21 cellular contexts compared by ENCODE assay signal in genomic region chr2:25597881-25598280, GRCh38.
DNase-seq lines count a peak whose midpoint lies in the region; ATAC-seq and TF ChIP-seq lines count a peak whose summit lies in the region.
"Had no signal": no experiment of that assay in that cellular context is flagged by ENCODE, and none has a peak within 500 bp of the region (broad histone marks: within the 10 kb centered on the region; RNA-seq: fewer than 3 reads in every experiment).

No MANE protein-coding gene starts in this region.

- no peak overlapping the region for H3K18ac ChIP-seq in IMR-90 (ENCODE audit: low read depth, low read length)

- H4K20me1 ChIP-seq in IMR-90 (ENCODE audit: insufficient read depth, low read length) = no peaks in the 10 kb centered on the region

- in situ Hi-C loops in IMR-90 (cut with MboI; ENCODE audit: low sequenced_read_pairs) = no loop called here

- CTCF ChIA-PET in IMR-90 (lab: Yijun Ruan, JAX) = no interaction called here

- TF ChIP-seq RAD21 in IMR-90 (IDR thresholded peaks at IDR 0.05; ENCODE audit: low read length) = no peak

- BruUV-seq in IMR-90 (replicated peaks; lab: Mats Ljungman, UMichigan) = no TSS peak

- peaks cover 4% of the 10 kb centered on the region; the same call in 1 of the 2 replicates for H3K4me1 ChIP-seq in IMR-90 (ENCODE audit: control insufficient read depth, insufficient read depth, low read length)
- no peaks in the 10 kb centered on the region for H3K4me1 ChIP-seq in sigmoid colon
- H3K4me1 ChIP-seq: Peyer's patch had no signal

- TF ChIP-seq CTCF in IMR-90 (conservative IDR thresholded peaks at IDR 0.05; ENCODE audit: low read depth, low read length) (no peak), sigmoid colon (IDR thresholded peaks at IDR 0.05) (no peak)

- H3K9me1 ChIP-seq in IMR-90 (ENCODE audit: insufficient read depth, low read length) = peaks cover 3% of the 10 kb centered on the region; the same call in 1 of the 2 replicates

- H2AK9ac ChIP-seq in IMR-90 (replicated peaks; ENCODE audit: low read depth, low read length, poor library complexity) = no peak overlapping the region

- no peak overlapping the region for H3K56ac ChIP-seq in IMR-90 (ENCODE audit: extremely low read depth, insufficient read depth, low read length)

- TF ChIP-seq POLR2A in IMR-90 (IDR thresholded peaks at IDR 0.05; ENCODE audit: low read depth, low read length) (no peak), sigmoid colon (IDR thresholded peaks at IDR 0.05) (no peak)

- no peak overlapping the region for H2BK5ac ChIP-seq in IMR-90 (ENCODE audit: low read depth, low read length, poor library complexity, severe bottlenecking)

- H3K4me3 ChIP-seq in IMR-90 (ENCODE audit: insufficient read depth, low read depth, low read length) (no peak overlapping the region), sigmoid colon (no peak overlapping the region)
- H3K4me3 ChIP-seq: GM23248, Peyer's patch, SK-N-MC had no signal

- POLR2A ChIA-PET in IMR-90 (lab: Charles Lee; ENCODE audit: unreplicated experiment) = no interaction called here

- no peak overlapping the region for H4K91ac ChIP-seq in IMR-90 (ENCODE audit: insufficient read depth, low read depth, low read length)

- no peak overlapping the region for H4K8ac ChIP-seq in IMR-90 (ENCODE audit: low read depth in 2 of 2, low read length in 2 of 2)

- H2AK5ac ChIP-seq in IMR-90 (ENCODE audit: low read depth, low read length) = no peak overlapping the region

- no CpG with 5 or more reads among the region's 2 CpGs for WGBS in IMR-90 (ENCODE audit: extremely low coverage in 2 of 2, insufficient read length in 1 of 2), 2 experiments
- 93 to 95% methylated on average over 2 of the region's 2 CpGs for WGBS in sigmoid colon, 2 donors

- no peaks in the 10 kb centered on the region for H3K27me3 ChIP-seq in IMR-90 (ENCODE audit: control insufficient read depth, insufficient read depth, low read length)
- no peaks in the 10 kb centered on the region for H3K27me3 ChIP-seq in sigmoid colon
- H3K27me3 ChIP-seq: Peyer's patch had no signal

- no peak overlapping the region for H2AFZ ChIP-seq in IMR-90 (replicated peaks; ENCODE audit: low read length, poor library complexity)
- H2AFZ ChIP-seq: GM23248 had no signal

- TF ChIP-seq EP300 in sigmoid colon (IDR thresholded peaks at IDR 0.05) = no peak

- peak overlapping the region; percentile 36; the same call in 1 of the 3 replicates for H2BK15ac ChIP-seq in IMR-90 (ENCODE audit: low read depth, low read length)

- no peak overlapping the region for H3K4ac ChIP-seq in IMR-90 (ENCODE audit: low read depth, low read length)

- peak overlapping the region; percentile 80 for H2BK20ac ChIP-seq in IMR-90 (ENCODE audit: low read depth, low read length)

- H3K36me3 ChIP-seq in IMR-90 (ENCODE audit: control insufficient read depth, insufficient read depth, low read length) (no peaks in the 10 kb centered on the region), sigmoid colon (no peaks in the 10 kb centered on the region)
- H3K36me3 ChIP-seq: Peyer's patch had no signal

- dilution Hi-C loops in IMR-90 (cut with HindIII; ENCODE audit: low sequenced_read_pairs, unreplicated experiment) = no loop called here

- no peak overlapping the region for H3K23ac ChIP-seq in IMR-90 (ENCODE audit: low read depth, low read length)

- H3K4me2 ChIP-seq in IMR-90 (ENCODE audit: low read depth, low read length) = no peak overlapping the region

- no peaks in the 10 kb centered on the region for H3K79me1 ChIP-seq in IMR-90 (ENCODE audit: low read depth in 1 of 2, low read length in 2 of 2)

- DNase-seq in IMR-90 = no peak
- peak; percentile 32 for DNase-seq in RPMI8226
- DNase-seq in renal cortical epithelial cell (ENCODE audit: low read depth) = peak; percentile 38
- no peak for DNase-seq in NCI-H1694 treated with DMSO at 0.1 percent for 48 hours (lab: John Stamatoyannopoulos, UW)
- DNase-seq in NCI-H2107 treated with DMSO at 0.1 percent for 48 hours (lab: John Stamatoyannopoulos, UW; ENCODE audit: unreplicated experiment) = no peak
- DNase-seq in sigmoid colon = no peak
- DNase-seq: Caco-2, EL, GM23248, HCEC 1CT, KG1, NCI-H1092, NCI-H146, NCI-H2081 treated with DMSO at 0.1 percent for 48 hours, NCI-H510A treated with DMSO at 0.1 percent for 48 hours, NCI-H82, Peyer's patch, Right ventricle myocardium superior had no signal

- H3K9me3 ChIP-seq in IMR-90 (ENCODE audit: control insufficient read depth, insufficient read depth, low read length) (no peaks in the 10 kb centered on the region), sigmoid colon (no peaks in the 10 kb centered on the region)
- H3K9me3 ChIP-seq: Caco-2, Peyer's patch had no signal

- no peak overlapping the region; the same call in 1 of the 2 replicates for H2BK120ac ChIP-seq in IMR-90 (ENCODE audit: low read depth, low read length)

- intact Hi-C loops in IMR-90 (cut with micrococcal nuclease) (no loop called here), sigmoid colon (cut with DNase I) (no loop called here)

- H3K27ac ChIP-seq in IMR-90 (ENCODE audit: insufficient read depth, low read length) (no peak overlapping the region), cingulate gyrus (ENCODE audit: low read depth, low read length) (peak overlapping the region; percentile 92), sigmoid colon (no peak overlapping the region)
- H3K27ac ChIP-seq: GM23248, Peyer's patch, SK-N-MC had no signal

- H3K14ac ChIP-seq in IMR-90 (replicated peaks; ENCODE audit: low read depth, low read length) = peak overlapping the region; percentile 21; the same call in 1 of the 2 replicates

- H4K5ac ChIP-seq in IMR-90 (ENCODE audit: low read depth, low read length) = no peak overlapping the region; the same call in 1 of the 2 replicates

- no peak for ATAC-seq in IMR-90 (ENCODE audit: low read depth)
- ATAC-seq in GM21381 (IDR thresholded peaks at IDR 0.05; ENCODE audit: unreplicated experiment) = no peak

- no peak overlapping the region for H3K9ac ChIP-seq in IMR-90 (ENCODE audit: low read depth, low read length)
- H3K9ac ChIP-seq: GM23248 had no signal

TF ChIP-seq in IMR-90, 13 proteins besides CTCF, POLR2A, EP300 and RAD21:
- TF ChIP-seq SMC3 (IDR thresholded peaks at IDR 0.05; ENCODE audit: low read depth, low read length) (no peak), MAFK (IDR thresholded peaks at IDR 0.05; ENCODE audit: low read depth, low read length) (no peak), MAZ (IDR thresholded peaks at IDR 0.05; ENCODE audit: borderline replicate concordance, low read depth, low read length) (no peak), RFX5 (IDR thresholded peaks at IDR 0.05; ENCODE audit: low read depth, low read length) (no peak), CEBPB (IDR thresholded peaks at IDR 0.05; ENCODE audit: low read depth, low read length) (no peak), ELK1 (IDR thresholded peaks at IDR 0.05; ENCODE audit: borderline replicate concordance, low read depth, low read length) (no peak), BHLHE40 (IDR thresholded peaks at IDR 0.05; ENCODE audit: low read depth, low read length) (no peak), CHD1 (IDR thresholded peaks at IDR 0.05; ENCODE audit: low read depth, low read length) (no peak), MXI1 (IDR thresholded peaks at IDR 0.05; ENCODE audit: borderline replicate concordance, low read depth, low read length) (no peak), NFE2L2 (IDR thresholded peaks at IDR 0.05; ENCODE audit: low read depth, low read length) (no peak), RCOR1 (IDR thresholded peaks at IDR 0.05; ENCODE audit: insufficient replicate concordance, low read length) (no peak), FOS (IDR thresholded peaks at IDR 0.05; ENCODE audit: low read depth, low read length) (no peak)
- TF ChIP-seq, protein P1, sequence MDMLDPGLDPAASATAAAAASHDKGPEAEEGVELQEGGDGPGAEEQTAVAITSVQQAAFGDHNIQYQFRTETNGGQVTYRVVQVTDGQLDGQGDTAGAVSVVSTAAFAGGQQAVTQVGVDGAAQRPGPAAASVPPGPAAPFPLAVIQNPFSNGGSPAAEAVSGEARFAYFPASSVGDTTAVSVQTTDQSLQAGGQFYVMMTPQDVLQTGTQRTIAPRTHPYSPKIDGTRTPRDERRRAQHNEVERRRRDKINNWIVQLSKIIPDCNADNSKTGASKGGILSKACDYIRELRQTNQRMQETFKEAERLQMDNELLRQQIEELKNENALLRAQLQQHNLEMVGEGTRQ (IDR thresholded peaks at IDR 0.05; ENCODE audit: low read depth, low read length) = no peak

Comparison
In these comparisons a context has a peak if more than half of its experiments do, and no peak if none do; other contexts are left out.
1. DNase-seq: peak in RPMI8226 (single experiment) and renal cortical epithelial cell (single experiment); none in IMR-90 (single experiment), NCI-H1694 treated with DMSO at 0.1 percent for 48 hours (single experiment), NCI-H2107 treated with DMSO at 0.1 percent for 48 hours (single experiment) and sigmoid colon (single experiment).